ENCODE assay signal across 29 cellular contexts in genomic region chr3:158166223-158166622, GRCh38.
"Had no signal": no experiment of that assay in that cellular context is flagged by ENCODE, and none has a peak within 500 bp of the region (broad histone marks: within the 10 kb centered on the region; RNA-seq: fewer than 3 reads in every experiment).

No MANE protein-coding gene starts in this region.

- H3K4me1 ChIP-seq: gastrocnemius medialis had no signal

- DNase-seq: activated CD4-positive, alpha-beta memory T cell treated with anti-CD3 and anti-CD28 coated beads for 36 hours; activated CD4-positive, alpha-beta T cell treated with anti-CD3 and anti-CD28 coated beads for 36 hours; activated CD4-positive, alpha-beta T cell treated with anti-CD3 and anti-CD28 coated beads, Interleukin-2, amount 10 ng/mL, durations not matched to agents 24 days and 14 days; activated CD4-positive, CD25-positive, alpha-beta regulatory T cell; activated CD4-positive, CD25-positive, alpha-beta regulatory T cell treated with anti-CD3 and anti-CD28 coated beads, Interleukin-2, amount 50 U/mL, for 72 hours; activated CD8-positive, alpha-beta memory T cell treated with anti-CD3 and anti-CD28 coated beads, Interleukin-2, amount 10 ng/mL, durations not matched to agents 7 days and 5 days; activated CD8-positive, alpha-beta memory T cell treated with anti-CD3 and anti-CD28 coated beads, Interleukin-2, amount 50 U/mL, for 4 hours; activated CD8-positive, alpha-beta T cell treated with anti-CD3 and anti-CD28 coated beads, Interleukin-2, amount 10 ng/mL, durations not matched to agents 7 days and 5 days; activated effector memory CD4-positive, alpha-beta T cell treated with anti-CD3 and anti-CD28 coated beads, Interleukin-2, amount 50 U/mL, for 16 hours; activated naive CD4-positive, alpha-beta T cell treated with anti-CD3 and anti-CD28 coated beads for 36 hours; activated naive CD8-positive, alpha-beta T cell treated with anti-CD3 and anti-CD28 coated beads for 36 hours; activated naive CD8-positive, alpha-beta T cell treated with anti-CD3 and anti-CD28 coated beads, Interleukin-2, amount 50 U/mL, for 24 hours; activated T-cell treated with anti-CD3 and anti-CD28 coated beads, Interleukin-2, amount 50 U/mL, for 1 hour; activated T-cell treated with anti-CD3 and anti-CD28 coated beads, Interleukin-2, amount 50 U/mL, for 48 hours; adrenal gland; amygdala; aorta; brain microvascular endothelial cell; dorsolateral prefrontal cortex; effector memory CD4-positive, alpha-beta T cell; endodermal cell; foreskin keratinocyte; gastrocnemius medialis; glutamatergic neuron; heart left ventricle; T-helper 17 cell; T1000 had no signal

- H3K27me3 ChIP-seq: adrenal gland, brain microvascular endothelial cell, dorsolateral prefrontal cortex, gastrocnemius medialis, heart left ventricle had no signal

- H3K9me3 ChIP-seq: adrenal gland, gastrocnemius medialis, heart left ventricle had no signal

- ATAC-seq: activated CD4-positive, alpha-beta T cell treated with anti-CD3 and anti-CD28 coated beads for 36 hours; activated CD8-positive, alpha-beta memory T cell treated with anti-CD3 and anti-CD28 coated beads, Interleukin-2, amount 10 ng/mL, durations not matched to agents 7 days and 5 days; activated CD8-positive, alpha-beta T cell treated with anti-CD3 and anti-CD28 coated beads, Interleukin-2, amount 10 ng/mL, durations not matched to agents 7 days and 5 days; activated naive CD8-positive, alpha-beta T cell treated with anti-CD3 and anti-CD28 coated beads, Interleukin-2, amount 50 U/mL, for 24 hours; esophagus mucosa; foreskin keratinocyte; gastrocnemius medialis; heart left ventricle; T-helper 17 cell had no signal

- H3K4me3 ChIP-seq: adrenal gland, coronary artery, dorsolateral prefrontal cortex, gastrocnemius medialis, heart left ventricle had no signal

- H3K27ac ChIP-seq: adrenal gland, brain microvascular endothelial cell, coronary artery, dorsolateral prefrontal cortex, foreskin keratinocyte, gastrocnemius medialis, heart left ventricle had no signal

- H3K36me3 ChIP-seq: adrenal gland, brain microvascular endothelial cell, gastrocnemius medialis, heart left ventricle had no signal
